Comparison of ENCODE assay signal across 14 cellular contexts in genomic region chr6:162533009-162533400, GRCh38.
"Had no signal": no experiment of that assay in that cellular context is flagged by ENCODE, and none has a peak within 500 bp of the region (broad histone marks: within the 10 kb centered on the region; RNA-seq: fewer than 3 reads in every experiment).

No MANE protein-coding gene starts in this region.

- H3K4me2 ChIP-seq: neural progenitor cell had no signal

- H3K27me3 ChIP-seq: adrenal gland, neural progenitor cell, right atrium auricular region, upper lobe of left lung had no signal

- H3K9me3 ChIP-seq: adrenal gland, prostate gland, right atrium auricular region, upper lobe of left lung had no signal

- ATAC-seq: activated naive CD4-positive, alpha-beta T cell treated with anti-CD3 and anti-CD28 coated beads, Interleukin-2, amount 50 U/mL, for 72 hours had no signal

- DNase-seq: activated CD4-positive, alpha-beta T cell treated with anti-CD3 and anti-CD28 coated beads, Interleukin-2, amount 50 U/mL, for 4 hours; activated gamma-delta T cell; adrenal gland; effector CD8-positive, alpha-beta T cell; foreskin fibroblast; stimulated activated CD4-positive, alpha-beta T cell treated with anti-CD3 and anti-CD28 coated beads, Interleukin-15, amount 100 ng/mL, for 24 hours; stimulated activated CD4-positive, alpha-beta T cell treated with anti-CD3 and anti-CD28 coated beads, Interleukin-2, amount 100 ng/mL, for 48 hours; upper lobe of left lung had no signal

- H3K36me3 ChIP-seq: adrenal gland, neural progenitor cell, prostate gland, right atrium auricular region, upper lobe of left lung had no signal

- H3K27ac ChIP-seq: adrenal gland, neural progenitor cell, prostate gland, right atrium auricular region, skin epidermis had no signal

- H2AFZ ChIP-seq: neural progenitor cell had no signal

- H3K9ac ChIP-seq: neural progenitor cell had no signal

- H3K4me3 ChIP-seq: adrenal gland, lung, neural progenitor cell, prostate gland, right atrium auricular region, skin epidermis, upper lobe of left lung had no signal

- H3K4me1 ChIP-seq: adrenal gland, neural progenitor cell, prostate gland, upper lobe of left lung had no signal
